In the genomic region with DNA sequence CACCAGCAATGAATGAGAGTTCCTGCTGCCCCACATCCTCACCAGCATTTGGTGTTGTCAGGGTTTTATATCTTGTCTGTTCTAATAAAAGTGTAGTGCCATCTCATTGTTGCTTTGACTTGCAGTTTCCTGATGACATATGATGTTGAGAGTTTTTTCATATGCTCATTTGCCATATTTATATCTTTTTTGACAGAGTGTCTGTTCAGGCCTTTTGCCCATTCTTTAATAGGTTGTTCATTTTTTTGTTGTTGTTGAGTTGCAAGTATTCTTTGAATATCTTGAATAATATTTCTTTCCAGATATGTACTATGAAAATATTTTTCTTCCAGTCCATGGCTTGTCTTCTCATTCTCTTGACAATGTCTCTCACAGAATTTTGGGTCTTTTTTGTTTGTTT, we compare ENCODE assay signal across 3 cellular contexts.
"Had no signal": no experiment of that assay in that cellular context is flagged by ENCODE, and none has a peak within 500 bp of the region (broad histone marks: within the 10 kb centered on the region; RNA-seq: fewer than 3 reads in every experiment).

No MANE protein-coding gene starts in this region.

- DNase-seq: GDM1, GF-D8 had no signal

- ATAC-seq: GM12878 had no signal

- H3K4me3 ChIP-seq: GM12878 had no signal
